20 cellular contexts compared by ENCODE assay signal in genomic region chr22:48864748-48865147, GRCh38.
DNase-seq lines count a peak whose midpoint lies in the region; ATAC-seq, FAIRE-seq and TF ChIP-seq lines count a peak whose summit lies in the region.
"Had no signal": no experiment of that assay in that cellular context is flagged by ENCODE, and none has a peak within 500 bp of the region (broad histone marks: within the 10 kb centered on the region; RNA-seq: fewer than 3 reads in every experiment).

No MANE protein-coding gene starts in this region.

- H3K27me3 ChIP-seq in endodermal cell (ENCODE audit: control insufficient read depth, insufficient read depth, low read length, poor library complexity, severe bottlenecking) (no peaks in the 10 kb centered on the region), sigmoid colon (peaks cover 0 to 14% (median 0%) of the 10 kb centered on the region in 3 donors)

- H3K4me1 ChIP-seq in endodermal cell (ENCODE audit: control insufficient read depth, insufficient read depth, low read length) (no peaks in the 10 kb centered on the region), sigmoid colon (no peaks in the 10 kb centered on the region)
- H3K4me1 ChIP-seq: BLaER1 had no signal

- no peak overlapping the region for H3K4me3 Mint-ChIP-seq in endodermal cell
- H3K4me3 Mint-ChIP-seq: CD14-positive monocyte; CD4-positive, alpha-beta memory T cell; HFFc6 had no signal

- no peak overlapping the region for H3K27ac ChIP-seq in endodermal cell (ENCODE audit: low read depth, low read length)
- no peak overlapping the region for H3K27ac ChIP-seq in sigmoid colon
- H3K27ac ChIP-seq: BLaER1, HL-60 had no signal

- 89 to 94% methylated on average over 5 to 10 of the region's 10 CpGs for WGBS in endodermal cell (ENCODE audit: insufficient coverage in 1 of 2, insufficient read length in 1 of 2), 2 experiments
- 66 to 70% methylated on average over 10 of the region's 10 CpGs for WGBS in sigmoid colon, 2 donors

- no peak for TF ChIP-seq POLR2A in sigmoid colon (IDR thresholded peaks at IDR 0.05)

- TF ChIP-seq EP300 in sigmoid colon (IDR thresholded peaks at IDR 0.05): no peak

- DNase-seq in cardiac septum (ENCODE audit: low spot score): peak; percentile 22
- DNase-seq in Right ventricle myocardium inferior (ENCODE audit: missing footprints): no peak
- DNase-seq in endodermal cell: peak; percentile 24
- DNase-seq in sigmoid colon: peak; percentile 28
- DNase-seq in HTR-8/SVneo (ENCODE audit: insufficient read length, low spot score): no peak
- no peak for DNase-seq in GM20000 (ENCODE audit: low spot score)
- no peak for DNase-seq in KG1 (lab: John Stamatoyannopoulos, UW)
- DNase-seq: 8988T; CD4-positive, alpha-beta memory T cell; DMS153; DMS79; GDM1; GOT3; H7; HFFc6 had no signal

- intact Hi-C loops in cardiac septum (cut with DNase I) (no loop called here), Right ventricle myocardium inferior (cut with DNase I) (no loop called here), sigmoid colon (cut with DNase I) (no loop called here)

- no peak for ATAC-seq in Right ventricle myocardium inferior
- ATAC-seq: HCT116 had no signal

- H3K9me3 Mint-ChIP-seq in endodermal cell: no peaks in the 10 kb centered on the region

- no peaks in the 10 kb centered on the region for H3K36me3 Mint-ChIP-seq in endodermal cell (ENCODE audit: low read depth)
- H3K36me3 Mint-ChIP-seq: CD14-positive monocyte; CD4-positive, alpha-beta memory T cell had no signal

- H3K27me3 Mint-ChIP-seq in endodermal cell (ENCODE audit: insufficient read depth): peaks cover 8% of the 10 kb centered on the region

- H3K9me3 ChIP-seq in endodermal cell (ENCODE audit: control insufficient read depth, low read length) (no peaks in the 10 kb centered on the region), sigmoid colon (no peaks in the 10 kb centered on the region)
- H3K9me3 ChIP-seq: BLaER1 had no signal

- no peak for FAIRE-seq in HTR-8/SVneo (lab: Jason Lieb, UNC)
- FAIRE-seq: GM12892 had no signal

- H3K27ac Mint-ChIP-seq in endodermal cell: no peak overlapping the region
- H3K27ac Mint-ChIP-seq: CD14-positive monocyte; CD4-positive, alpha-beta memory T cell; HFFc6 had no signal

- H3K4me3 ChIP-seq in endodermal cell (ENCODE audit: low read length) (no peak overlapping the region), sigmoid colon (no peak overlapping the region)
- H3K4me3 ChIP-seq: BLaER1 had no signal

- no peak overlapping the region for H3K9ac ChIP-seq in endodermal cell (ENCODE audit: extremely low read depth, low read length, poor library complexity, severe bottlenecking)
- H3K9ac ChIP-seq: BLaER1 had no signal

- H3K36me3 ChIP-seq in endodermal cell (ENCODE audit: control insufficient read depth, insufficient read depth, low read length) (no peaks in the 10 kb centered on the region), sigmoid colon (no peaks in the 10 kb centered on the region)
- H3K36me3 ChIP-seq: BLaER1 had no signal

- TF ChIP-seq CTCF in endodermal cell (conservative IDR thresholded peaks at IDR 0.05): no peak
- TF ChIP-seq CTCF in sigmoid colon (IDR thresholded peaks at IDR 0.05): no peak
- TF ChIP-seq CTCF in GM20000 (IDR thresholded peaks at IDR 0.05; ENCODE audit: extremely low read depth, missing control alignments): no peak

- H3K4me1 Mint-ChIP-seq in endodermal cell: no peaks in the 10 kb centered on the region
- H3K4me1 Mint-ChIP-seq: CD14-positive monocyte; CD4-positive, alpha-beta memory T cell had no signal

Comparison
In these comparisons a context has a peak if more than half of its experiments do, and no peak if none do; other contexts are left out.
1. DNase-seq: peak in cardiac septum (single experiment), endodermal cell (single experiment) and sigmoid colon (single experiment); none in Right ventricle myocardium inferior (single experiment), HTR-8/SVneo (single experiment), GM20000 (single experiment) and KG1 (single experiment).